Comparison of ENCODE assay signal across 29 cellular contexts in genomic region chr7:106314875-106315274, GRCh38.
"Had no signal": no experiment of that assay in that cellular context is flagged by ENCODE, and none has a peak within 500 bp of the region (broad histone marks: within the 10 kb centered on the region; RNA-seq: fewer than 3 reads in every experiment).

No MANE protein-coding gene starts in this region.

- H3K9me3 ChIP-seq: gastrocnemius medialis, suprapubic skin, tibial artery had no signal

- H3K4me1 Mint-ChIP-seq: activated naive CD8-positive, alpha-beta T cell treated with anti-CD3 and anti-CD28 coated beads, Interleukin-2, amount 10 ng/mL, durations not matched to agents 7 days and 5 days; natural killer cell; neural progenitor cell had no signal

- H3K4me2 ChIP-seq: neural progenitor cell had no signal

- DNase-seq: activated CD4-positive, alpha-beta memory T cell treated with anti-CD3 and anti-CD28 coated beads for 36 hours; activated CD4-positive, alpha-beta T cell treated with anti-CD3 and anti-CD28 coated beads, Interleukin-2, amount 10 ng/mL, durations not matched to agents 24 days and 14 days; activated CD4-positive, CD25-positive, alpha-beta regulatory T cell treated with anti-CD3 and anti-CD28 coated beads, Interleukin-2, amount 50 U/mL, for 72 hours; activated CD8-positive, alpha-beta memory T cell treated with anti-CD3 and anti-CD28 coated beads, Interleukin-2, amount 50 U/mL, for 48 hours; activated gamma-delta T cell; activated naive CD4-positive, alpha-beta T cell treated with anti-CD3 and anti-CD28 coated beads, Interleukin-2, amount 10 ng/mL, durations not matched to agents 7 days and 5 days; activated naive CD8-positive, alpha-beta T cell treated with anti-CD3 and anti-CD28 coated beads, Interleukin-2, amount 10 ng/mL, durations not matched to agents 7 days and 5 days; activated T-cell treated with anti-CD3 and anti-CD28 coated beads, Interleukin-2, amount 50 U/mL, for 24 hours; brain microvascular endothelial cell; effector memory CD8-positive, alpha-beta T cell; erythroblast; gastrocnemius medialis; head of caudate nucleus; left colon; mesendoderm; natural killer cell; posterior cingulate gyrus; stimulated activated CD4-positive, alpha-beta T cell treated with anti-CD3 and anti-CD28 coated beads, Interleukin-4, amount 100 ng/mL, for 24 hours; stimulated activated naive CD8-positive, alpha-beta T cell treated with anti-CD3 and anti-CD28 coated beads, Interleukin-15, amount 100 ng/mL, for 72 hours; T-helper 17 cell; T1000; tibial artery had no signal

- H3K36me3 ChIP-seq: brain microvascular endothelial cell, gastrocnemius medialis, neural progenitor cell, suprapubic skin, tibial artery had no signal

- H3K27ac Mint-ChIP-seq: activated CD4-positive, alpha-beta memory T cell treated with anti-CD3 and anti-CD28 coated beads for 36 hours; activated CD4-positive, alpha-beta T cell treated with anti-CD3 and anti-CD28 coated beads, Interleukin-2, amount 10 ng/mL, durations not matched to agents 24 days and 14 days; activated naive CD4-positive, alpha-beta T cell treated with anti-CD3 and anti-CD28 coated beads, Interleukin-2, amount 10 ng/mL, durations not matched to agents 7 days and 5 days; activated naive CD8-positive, alpha-beta T cell treated with anti-CD3 and anti-CD28 coated beads, Interleukin-2, amount 10 ng/mL, durations not matched to agents 7 days and 5 days; activated T-cell treated with anti-CD3 and anti-CD28 coated beads, Interleukin-2, amount 50 U/mL, for 24 hours; effector memory CD8-positive, alpha-beta T cell; natural killer cell; neural progenitor cell; stimulated activated effector memory CD8-positive, alpha-beta T cell treated with anti-CD3 and anti-CD28 coated beads, Interleukin-12 subunit alpha, Interleukin-12 subunit beta, amount 100 ng/mL, for 72 hours; stimulated activated naive CD8-positive, alpha-beta T cell treated with anti-CD3 and anti-CD28 coated beads, Interleukin-15, amount 100 ng/mL, for 72 hours; T-helper 17 cell had no signal

- H3K9ac ChIP-seq: neural progenitor cell had no signal

- H3K27me3 ChIP-seq: brain microvascular endothelial cell, gastrocnemius medialis, neural progenitor cell, suprapubic skin, tibial artery had no signal

- FAIRE-seq: keratinocyte had no signal

- H3K4me3 Mint-ChIP-seq: activated CD4-positive, alpha-beta memory T cell treated with anti-CD3 and anti-CD28 coated beads for 36 hours; activated CD4-positive, alpha-beta T cell treated with anti-CD3 and anti-CD28 coated beads, Interleukin-2, amount 10 ng/mL, durations not matched to agents 24 days and 14 days; activated naive CD4-positive, alpha-beta T cell treated with anti-CD3 and anti-CD28 coated beads, Interleukin-2, amount 10 ng/mL, durations not matched to agents 7 days and 5 days; activated naive CD8-positive, alpha-beta T cell treated with anti-CD3 and anti-CD28 coated beads, Interleukin-2, amount 10 ng/mL, durations not matched to agents 7 days and 5 days; activated T-cell treated with anti-CD3 and anti-CD28 coated beads, Interleukin-2, amount 50 U/mL, for 24 hours; effector memory CD8-positive, alpha-beta T cell; natural killer cell; neural progenitor cell; stimulated activated effector memory CD8-positive, alpha-beta T cell treated with anti-CD3 and anti-CD28 coated beads, Interleukin-12 subunit alpha, Interleukin-12 subunit beta, amount 100 ng/mL, for 72 hours; T-helper 17 cell had no signal

- H3K4me3 ChIP-seq: coronary artery, gastrocnemius medialis, neural progenitor cell, skin epidermis, suprapubic skin, tibial artery had no signal

- ATAC-seq: effector memory CD8-positive, alpha-beta T cell; gastrocnemius medialis; left colon; natural killer cell; sciatic nerve; stimulated activated effector memory CD8-positive, alpha-beta T cell treated with anti-CD3 and anti-CD28 coated beads, Interleukin-12 subunit alpha, Interleukin-12 subunit beta, amount 100 ng/mL, for 72 hours; stimulated activated naive CD8-positive, alpha-beta T cell treated with anti-CD3 and anti-CD28 coated beads, Interleukin-15, amount 100 ng/mL, for 72 hours; T-helper 17 cell had no signal

- H3K9me3 Mint-ChIP-seq: activated CD4-positive, alpha-beta memory T cell treated with anti-CD3 and anti-CD28 coated beads for 36 hours; activated naive CD4-positive, alpha-beta T cell treated with anti-CD3 and anti-CD28 coated beads, Interleukin-2, amount 10 ng/mL, durations not matched to agents 7 days and 5 days; activated T-cell treated with anti-CD3 and anti-CD28 coated beads, Interleukin-2, amount 50 U/mL, for 24 hours; effector memory CD8-positive, alpha-beta T cell; natural killer cell; stimulated activated effector memory CD8-positive, alpha-beta T cell treated with anti-CD3 and anti-CD28 coated beads, Interleukin-12 subunit alpha, Interleukin-12 subunit beta, amount 100 ng/mL, for 72 hours had no signal

- H3K27ac ChIP-seq: brain microvascular endothelial cell, coronary artery, gastrocnemius medialis, neural progenitor cell, suprapubic skin, tibial artery had no signal

- H3K4me1 ChIP-seq: gastrocnemius medialis, neural progenitor cell, suprapubic skin, tibial artery had no signal

- H3K36me3 Mint-ChIP-seq: activated CD4-positive, alpha-beta memory T cell treated with anti-CD3 and anti-CD28 coated beads for 36 hours; activated naive CD4-positive, alpha-beta T cell treated with anti-CD3 and anti-CD28 coated beads, Interleukin-2, amount 10 ng/mL, durations not matched to agents 7 days and 5 days; natural killer cell; neural progenitor cell; stimulated activated effector memory CD8-positive, alpha-beta T cell treated with anti-CD3 and anti-CD28 coated beads, Interleukin-12 subunit alpha, Interleukin-12 subunit beta, amount 100 ng/mL, for 72 hours had no signal

- H2AFZ ChIP-seq: neural progenitor cell had no signal
